In the genomic region with DNA sequence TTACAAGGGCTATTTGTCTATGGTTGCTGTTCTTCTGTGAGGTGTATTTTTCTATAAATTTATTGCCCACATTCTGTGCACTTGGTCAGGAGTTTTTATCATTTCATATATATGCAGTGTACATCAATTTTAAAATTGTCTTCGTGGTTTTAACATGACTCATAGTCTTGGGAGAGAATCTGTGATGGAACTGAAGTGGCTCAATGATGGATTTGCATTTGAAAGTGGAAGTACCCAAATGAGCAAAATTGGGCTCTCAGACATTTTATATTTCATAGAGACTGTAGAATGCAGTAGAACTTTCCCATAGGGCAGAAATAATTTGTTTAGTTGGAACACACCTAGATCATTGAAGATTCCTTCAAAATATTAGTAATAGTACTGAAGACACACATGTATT, we compare ENCODE assay signal across 9 cellular contexts. TPM values are rescaled to one million over a fixed set of nuclear protein-coding genes. Genes with fewer than 3 reads are reported as not detected.
DNase-seq lines count a peak whose midpoint lies in the region; ATAC-seq and TF ChIP-seq lines count a peak whose summit lies in the region.
"Had no signal": no experiment of that assay in that cellular context is flagged by ENCODE, and none has a peak within 500 bp of the region (broad histone marks: within the 10 kb centered on the region; RNA-seq: fewer than 3 reads in every experiment).

No MANE protein-coding gene starts in this region.

- H3K9me3 ChIP-seq in SK-N-SH: no peaks in the 10 kb centered on the region
- no peaks in the 10 kb centered on the region for H3K9me3 ChIP-seq in naive thymus-derived CD4-positive, alpha-beta T cell (ENCODE audit: control insufficient read depth in 2 of 3, low read length in 3 of 3)

- CTCF ChIA-PET in activated CD4-positive, alpha-beta T cell treated with anti-CD3 and anti-CD28 coated beads for 36 hours (lab: Charles Lee): no interaction called here
- CTCF ChIA-PET in SK-N-SH (lab: Yijun Ruan, JAX): interaction anchor here (0.7 kb wide), 1 partner anchor 286 kb away, joined by 4 read pairs; no protein-coding TSS in a partner anchor
- CTCF ChIA-PET in naive thymus-derived CD4-positive, alpha-beta T cell (lab: Charles Lee): no interaction called here

- peak overlapping the region in 1 of 2 experiments; percentile 93; a peak in 3 of 4 replicates for H3K27ac ChIP-seq in SK-N-SH (ENCODE audit: low read depth in 2 of 2, low read length in 1 of 2)
- H3K27ac ChIP-seq in naive thymus-derived CD4-positive, alpha-beta T cell (ENCODE audit: low read depth, low read length): no peak overlapping the region
- H3K27ac ChIP-seq: parathyroid adenoma had no signal

- intact Hi-C loops in activated CD4-positive, alpha-beta T cell treated with anti-CD3 and anti-CD28 coated beads for 36 hours (cut with DNase I, micrococcal nuclease): loop anchor here (1.0 to 10.0 kb wide), 5 partner anchors 61 to 1457 kb away; a partner anchor contains a TSS
- intact Hi-C loops in naive thymus-derived CD4-positive, alpha-beta T cell (cut with micrococcal nuclease): loop anchor here (5.0 to 10.0 kb wide), 5 partner anchors 407 to 1455 kb away; a partner anchor contains a TSS

- no peaks in the 10 kb centered on the region for H3K9me2 ChIP-seq in SK-N-SH

- DNase-seq in activated CD4-positive, alpha-beta T cell treated with anti-CD3 and anti-CD28 coated beads for 36 hours: no peak
- DNase-seq in activated CD4-positive, alpha-beta T cell treated with anti-CD3 and anti-CD28 coated beads for 48 hours: no peak
- DNase-seq in SK-N-SH (no peak), DMS53 treated with DMSO at 0.1 percent for 48 hours (lab: John Stamatoyannopoulos, UW; ENCODE audit: unreplicated experiment) (no peak), NCI-H1048 (lab: John Stamatoyannopoulos, UW) (no peak)
- no peak for DNase-seq in naive thymus-derived CD4-positive, alpha-beta T cell
- no peak for DNase-seq in stimulated activated CD4-positive, alpha-beta T cell treated with anti-CD3 and anti-CD28 coated beads, Interleukin-4, amount 100 ng/mL, for 4 hours

- H3K27ac Mint-ChIP-seq in activated CD4-positive, alpha-beta T cell treated with anti-CD3 and anti-CD28 coated beads for 36 hours: peak overlapping the region; percentile 48
- peak overlapping the region in 7 of 9 donors; percentile 18 to 74 (median 39) for H3K27ac Mint-ChIP-seq in naive thymus-derived CD4-positive, alpha-beta T cell

- H3K9me3 Mint-ChIP-seq in activated CD4-positive, alpha-beta T cell treated with anti-CD3 and anti-CD28 coated beads for 36 hours (ENCODE audit: low read depth): no peaks in the 10 kb centered on the region
- H3K9me3 Mint-ChIP-seq in naive thymus-derived CD4-positive, alpha-beta T cell: no peaks in the 10 kb centered on the region

- H3K4me1 ChIP-seq in SK-N-SH (ENCODE audit: control insufficient read depth in 1 of 2, insufficient read depth in 2 of 2, low read depth in 1 of 2, low read length in 1 of 2): peaks cover 4 to 11% of the 10 kb centered on the region in 2 experiments; a peak in 2 of 4 replicates
- peaks cover 14 to 26% of the 10 kb centered on the region in 2 donors for H3K4me1 ChIP-seq in naive thymus-derived CD4-positive, alpha-beta T cell (ENCODE audit: control insufficient read depth in 2 of 2, insufficient read depth in 2 of 2, low read length in 2 of 2)

- ATAC-seq in activated CD4-positive, alpha-beta T cell treated with anti-CD3 and anti-CD28 coated beads for 36 hours: peak; percentile 27
- peak; percentile 41 for ATAC-seq in HG03064 (IDR thresholded peaks at IDR 0.05; ENCODE audit: low read depth, unreplicated experiment)
- no peak for ATAC-seq in naive thymus-derived CD4-positive, alpha-beta T cell

- H3K4me1 Mint-ChIP-seq in activated CD4-positive, alpha-beta T cell treated with anti-CD3 and anti-CD28 coated beads for 36 hours: peaks cover 36% of the 10 kb centered on the region
- peaks cover 14 to 43% (median 34%) of the 10 kb centered on the region in 7 donors for H3K4me1 Mint-ChIP-seq in naive thymus-derived CD4-positive, alpha-beta T cell

- POLR2A ChIA-PET in activated CD4-positive, alpha-beta T cell treated with anti-CD3 and anti-CD28 coated beads for 36 hours (lab: Charles Lee): no interaction called here
- POLR2A ChIA-PET in SK-N-SH (lab: Yijun Ruan, JAX): no interaction called here
- POLR2A ChIA-PET in naive thymus-derived CD4-positive, alpha-beta T cell (lab: Charles Lee): no interaction called here

- peak overlapping the region; percentile 18 for H3K4me3 Mint-ChIP-seq in activated CD4-positive, alpha-beta T cell treated with anti-CD3 and anti-CD28 coated beads for 36 hours
- peak overlapping the region in 8 of 10 donors; percentile 28 to 76 (median 55) for H3K4me3 Mint-ChIP-seq in naive thymus-derived CD4-positive, alpha-beta T cell

- H3K36me3 Mint-ChIP-seq in activated CD4-positive, alpha-beta T cell treated with anti-CD3 and anti-CD28 coated beads for 36 hours (ENCODE audit: low read depth): peaks cover 14% of the 10 kb centered on the region
- peaks cover 0 to 20% (median 6%) of the 10 kb centered on the region in 5 donors for H3K36me3 Mint-ChIP-seq in naive thymus-derived CD4-positive, alpha-beta T cell

- peak overlapping the region; percentile 49 for H3K4me2 ChIP-seq in SK-N-SH

- TF ChIP-seq CTCF in SK-N-SH (IDR thresholded peaks at IDR 0.05): no peak

- H3K4me3 ChIP-seq in SK-N-SH (ENCODE audit: low read depth in 2 of 2, low read length in 1 of 2): no peak overlapping the region
- H3K4me3 ChIP-seq in naive thymus-derived CD4-positive, alpha-beta T cell (ENCODE audit: low read length): no peak overlapping the region

- WGBS in SK-N-SH (ENCODE audit: low lambda C conversion rate): 11% methylated on average over 1 of the region's 1 CpG

- H3K27me3 ChIP-seq in SK-N-SH (ENCODE audit: insufficient read depth): no peaks in the 10 kb centered on the region
- H3K27me3 ChIP-seq in naive thymus-derived CD4-positive, alpha-beta T cell (ENCODE audit: control insufficient read depth in 2 of 2, insufficient read depth in 2 of 2, low read length in 2 of 2): no peaks in the 10 kb centered on the region

- H3K27me3 Mint-ChIP-seq in activated CD4-positive, alpha-beta T cell treated with anti-CD3 and anti-CD28 coated beads for 36 hours: no peaks in the 10 kb centered on the region
- no peaks in the 10 kb centered on the region for H3K27me3 Mint-ChIP-seq in naive thymus-derived CD4-positive, alpha-beta T cell

- TF ChIP-seq EP300 in SK-N-SH (IDR thresholded peaks at IDR 0.05; ENCODE audit: borderline replicate concordance in 1 of 2, low read depth in 1 of 2, low read length in 1 of 2): no peak

- peaks cover 35 to 39% of the 10 kb centered on the region in 2 experiments for H3K36me3 ChIP-seq in SK-N-SH (replicated peaks in 1 of 2; ENCODE audit: control insufficient read depth in 1 of 2, insufficient read depth in 2 of 2, low read length in 1 of 2)
- H3K36me3 ChIP-seq in naive thymus-derived CD4-positive, alpha-beta T cell (ENCODE audit: control insufficient read depth in 2 of 3, insufficient read depth in 3 of 3, low read length in 3 of 3): no peaks in the 10 kb centered on the region

- TF ChIP-seq RAD21 in SK-N-SH (IDR thresholded peaks at IDR 0.05; ENCODE audit: low read length): no peak

- H2AFZ ChIP-seq in SK-N-SH (ENCODE audit: low read depth): peak overlapping the region; percentile 11; the same call in 1 of the 2 replicates
- H2AFZ ChIP-seq: parathyroid adenoma had no signal

- H4K20me1 ChIP-seq in SK-N-SH (ENCODE audit: insufficient read depth): peaks cover 2% of the 10 kb centered on the region

- peaks cover 30% of the 10 kb centered on the region for H3F3A ChIP-seq in SK-N-SH (replicated peaks; ENCODE audit: insufficient read depth)

- H3K9ac ChIP-seq in SK-N-SH: no peak overlapping the region
- H3K9ac ChIP-seq: parathyroid adenoma had no signal

- peaks cover 30% of the 10 kb centered on the region for H3K79me2 ChIP-seq in SK-N-SH (ENCODE audit: insufficient read depth)

TF ChIP-seq in SK-N-SH, 30 proteins besides CTCF, POLR2A, EP300 and RAD21 (continues in another document):
- TF ChIP-seq JUND (IDR thresholded peaks at IDR 0.05) (peak; percentile 69), FOSL2 (IDR thresholded peaks at IDR 0.05; ENCODE audit: borderline replicate concordance, low read depth) (peak; percentile 57), POLR2AphosphoS5 (IDR thresholded peaks at IDR 0.05; ENCODE audit: low read depth, low read length) (no peak), CHD2 (IDR thresholded peaks at IDR 0.05; ENCODE audit: low read length, partially characterized antibody) (no peak), NFIC (IDR thresholded peaks at IDR 0.05; ENCODE audit: borderline replicate concordance) (no peak), TCF12 (IDR thresholded peaks at IDR 0.05) (0 out of 2 replicates have a peak, but pooled peaks have one; percentile 5), MEF2A (IDR thresholded peaks at IDR 0.05; ENCODE audit: borderline replicate concordance, low read depth) (no peak), SMC3 (IDR thresholded peaks at IDR 0.05; ENCODE audit: low read depth, low read length) (no peak), TEAD4 (IDR thresholded peaks at IDR 0.05; ENCODE audit: borderline replicate concordance, insufficient read depth) (peak; percentile 30; the same call in 1 of the 2 replicates)
- TF ChIP-seq, protein P1, sequence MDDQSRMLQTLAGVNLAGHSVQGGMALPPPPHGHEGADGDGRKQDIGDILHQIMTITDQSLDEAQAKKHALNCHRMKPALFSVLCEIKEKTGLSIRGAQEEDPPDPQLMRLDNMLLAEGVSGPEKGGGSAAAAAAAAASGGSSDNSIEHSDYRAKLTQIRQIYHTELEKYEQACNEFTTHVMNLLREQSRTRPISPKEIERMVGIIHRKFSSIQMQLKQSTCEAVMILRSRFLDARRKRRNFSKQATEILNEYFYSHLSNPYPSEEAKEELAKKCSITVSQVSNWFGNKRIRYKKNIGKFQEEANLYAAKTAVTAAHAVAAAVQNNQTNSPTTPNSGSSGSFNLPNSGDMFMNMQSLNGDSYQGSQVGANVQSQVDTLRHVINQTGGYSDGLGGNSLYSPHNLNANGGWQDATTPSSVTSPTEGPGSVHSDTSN (IDR thresholded peaks at IDR 0.05): peak; percentile 46; the same call in 1 of the 2 replicates
- TF ChIP-seq, protein P2, sequence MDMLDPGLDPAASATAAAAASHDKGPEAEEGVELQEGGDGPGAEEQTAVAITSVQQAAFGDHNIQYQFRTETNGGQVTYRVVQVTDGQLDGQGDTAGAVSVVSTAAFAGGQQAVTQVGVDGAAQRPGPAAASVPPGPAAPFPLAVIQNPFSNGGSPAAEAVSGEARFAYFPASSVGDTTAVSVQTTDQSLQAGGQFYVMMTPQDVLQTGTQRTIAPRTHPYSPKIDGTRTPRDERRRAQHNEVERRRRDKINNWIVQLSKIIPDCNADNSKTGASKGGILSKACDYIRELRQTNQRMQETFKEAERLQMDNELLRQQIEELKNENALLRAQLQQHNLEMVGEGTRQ (IDR thresholded peaks at IDR 0.05; ENCODE audit: borderline replicate concordance, low read depth, low read length): no peak

RNA-seq across cellular contexts. Expression of a gene that starts 1.9 kb away (rescaled TPM):
- 10 to 100 TPM; 47.5 to 55.3 TPM for total RNA-seq in activated CD4-positive, alpha-beta T cell treated with anti-CD3 and anti-CD28 coated beads for 36 hours
- polyA plus RNA-seq in SK-N-SH (2012; rRNA removed): 31.4 and 36.8 TPM in 2 replicates
- 43.8 and 56.2 TPM in 2 replicates for polyA plus RNA-seq in SK-N-SH (2012; cell fraction: cytosol; rRNA removed)
- polyA plus RNA-seq in SK-N-SH (2012; cell fraction: nucleus; rRNA removed): 27.7 and 52.6 TPM in 2 replicates
- total RNA-seq in naive thymus-derived CD4-positive, alpha-beta T cell: 10 to 100 TPM; 63.2 to 75.4 (median 68.2) TPM
- 10 to 100 TPM; 59.5 to 62.4 TPM for polyA plus RNA-seq in naive thymus-derived CD4-positive, alpha-beta T cell
